ENCODE assay signal across 8 cellular contexts in the genomic region with DNA sequence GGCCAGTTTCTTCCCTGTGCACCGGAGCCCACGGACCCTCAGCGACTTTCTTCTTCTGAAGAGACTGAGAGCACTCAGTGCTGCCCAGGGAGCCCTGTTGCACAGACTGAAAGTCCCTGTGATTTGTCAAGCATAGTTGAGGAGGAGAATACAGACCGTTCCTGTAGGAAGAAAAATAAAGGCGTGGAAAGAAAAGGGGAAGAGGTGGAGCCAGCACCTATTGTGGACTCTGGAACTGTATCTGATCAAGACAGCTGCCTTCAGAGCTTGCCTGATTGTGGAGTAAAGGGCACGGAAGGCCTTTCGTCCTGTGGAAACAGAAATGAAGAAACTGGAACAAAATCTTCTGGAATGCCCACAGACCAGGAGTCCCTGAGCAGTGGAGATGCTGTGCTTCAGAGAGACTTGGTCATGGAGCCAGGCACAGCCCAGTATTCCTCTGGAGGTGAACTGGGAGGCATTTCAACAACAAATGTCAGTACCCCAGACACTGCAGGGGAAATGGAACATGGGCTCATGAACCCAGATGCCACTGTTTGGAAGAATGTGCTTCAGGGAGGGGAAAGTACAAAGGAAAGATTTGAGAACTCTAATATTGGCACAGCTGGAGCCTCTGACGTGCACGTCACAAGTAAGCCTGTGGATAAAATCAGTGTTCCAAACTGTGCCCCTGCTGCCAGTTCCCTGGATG.
DNase-seq lines count a peak whose midpoint lies in the region; ATAC-seq and TF ChIP-seq lines count a peak whose summit lies in the region.

No MANE protein-coding gene starts in this region.

- H3K27me3 Mint-ChIP-seq in endodermal cell (ENCODE audit: insufficient read depth) (no peaks in the 10 kb centered on the region), natural killer cell (ENCODE audit: low read depth in 2 of 2) (no peaks in the 10 kb centered on the region)

- peaks cover 50% of the 10 kb centered on the region for H3K36me3 Mint-ChIP-seq in endodermal cell (ENCODE audit: low read depth)
- no peaks in the 10 kb centered on the region for H3K36me3 Mint-ChIP-seq in natural killer cell

- H3K4me1 Mint-ChIP-seq in endodermal cell (peaks cover 40% of the 10 kb centered on the region), natural killer cell (peaks cover 44 to 46% of the 10 kb centered on the region in 2 donors)

- H3K4me3 ChIP-seq in endodermal cell (ENCODE audit: low read length), result peak overlapping the region; percentile 23
- H3K4me3 ChIP-seq in ovary, result no peak overlapping the region

- no peaks in the 10 kb centered on the region for H3K27me3 ChIP-seq in endodermal cell (ENCODE audit: control insufficient read depth, insufficient read depth, low read length, poor library complexity, severe bottlenecking)
- H3K27me3 ChIP-seq in ovary, result no peaks in the 10 kb centered on the region

- 89 to 90% methylated on average over 9 of the region's 9 CpGs for WGBS in endodermal cell (ENCODE audit: insufficient coverage in 1 of 2, insufficient read length in 1 of 2), 2 experiments
- 79 to 84% (median 82%) methylated on average over 9 of the region's 9 CpGs for WGBS in ovary, 3 donors

- peak overlapping the region; percentile 8 for H3K9ac ChIP-seq in endodermal cell (ENCODE audit: extremely low read depth, low read length, poor library complexity, severe bottlenecking)

- H3K4me3 Mint-ChIP-seq in endodermal cell (no peak overlapping the region), natural killer cell (peak overlapping the region; percentile 25)

- peak overlapping the region; percentile 82 for H3K27ac ChIP-seq in 22Rv1
- peak overlapping the region; percentile 12 for H3K27ac ChIP-seq in endodermal cell (ENCODE audit: low read depth, low read length)
- H3K27ac ChIP-seq in ovary, result no peak overlapping the region

- TF ChIP-seq CTCF in 22Rv1 (IDR thresholded peaks at IDR 0.05) (no peak), endodermal cell (conservative IDR thresholded peaks at IDR 0.05) (no peak), natural killer cell (IDR thresholded peaks at IDR 0.05) (no peak), ovary (IDR thresholded peaks at IDR 0.05) (no peak)

- TF ChIP-seq EP300 in ovary (IDR thresholded peaks at IDR 0.05), result no peak

- no peak for TF ChIP-seq POLR2A in ovary (IDR thresholded peaks at IDR 0.05)

- H3K36me3 ChIP-seq in endodermal cell (ENCODE audit: control insufficient read depth, insufficient read depth, low read length) (peaks cover 83% of the 10 kb centered on the region), ovary (no peaks in the 10 kb centered on the region)

- H3K9me3 Mint-ChIP-seq in endodermal cell (no peaks in the 10 kb centered on the region), natural killer cell (no peaks in the 10 kb centered on the region)

- DNase-seq in NOMO-1 treated with dmso at 0.1 percent for 144 hours (lab: John Stamatoyannopoulos, UW; ENCODE audit: unreplicated experiment), result peak; percentile 22
- DNase-seq in endodermal cell, result no peak
- no peak for DNase-seq in natural killer cell
- DNase-seq in DMS53 treated with DMSO at 0.1 percent for 48 hours (lab: John Stamatoyannopoulos, UW; ENCODE audit: unreplicated experiment), result no peak
- no peak for DNase-seq in ovary
- no peak for DNase-seq in RPMI8226

- ATAC-seq in natural killer cell (no peak), HG03457 (IDR thresholded peaks at IDR 0.05; ENCODE audit: unreplicated experiment) (no peak)

- H3K4me1 ChIP-seq in endodermal cell (ENCODE audit: control insufficient read depth, insufficient read depth, low read length), result peaks cover 27% of the 10 kb centered on the region
- peaks cover 16% of the 10 kb centered on the region for H3K4me1 ChIP-seq in ovary (ENCODE audit: insufficient read depth)

- intact Hi-C loops in natural killer cell (cut with micrococcal nuclease) (no loop called here), ovary (cut with DNase I) (no loop called here)

- peak overlapping the region; percentile 64 for H3K27ac Mint-ChIP-seq in endodermal cell
- H3K27ac Mint-ChIP-seq in natural killer cell, result peak overlapping the region; percentile 95 to 98

- H3K9me3 ChIP-seq in endodermal cell (ENCODE audit: control insufficient read depth, low read length), result no peaks in the 10 kb centered on the region
- no peaks in the 10 kb centered on the region for H3K9me3 ChIP-seq in ovary

Comparison
In these comparisons a context has a peak if more than half of its experiments do, and no peak if none do; other contexts are left out.
1. H3K27ac ChIP-seq: peak in 22Rv1 (single experiment) and endodermal cell (single experiment); none in ovary (0 of 2).